15 cellular contexts compared by ENCODE assay signal in the genomic region with DNA sequence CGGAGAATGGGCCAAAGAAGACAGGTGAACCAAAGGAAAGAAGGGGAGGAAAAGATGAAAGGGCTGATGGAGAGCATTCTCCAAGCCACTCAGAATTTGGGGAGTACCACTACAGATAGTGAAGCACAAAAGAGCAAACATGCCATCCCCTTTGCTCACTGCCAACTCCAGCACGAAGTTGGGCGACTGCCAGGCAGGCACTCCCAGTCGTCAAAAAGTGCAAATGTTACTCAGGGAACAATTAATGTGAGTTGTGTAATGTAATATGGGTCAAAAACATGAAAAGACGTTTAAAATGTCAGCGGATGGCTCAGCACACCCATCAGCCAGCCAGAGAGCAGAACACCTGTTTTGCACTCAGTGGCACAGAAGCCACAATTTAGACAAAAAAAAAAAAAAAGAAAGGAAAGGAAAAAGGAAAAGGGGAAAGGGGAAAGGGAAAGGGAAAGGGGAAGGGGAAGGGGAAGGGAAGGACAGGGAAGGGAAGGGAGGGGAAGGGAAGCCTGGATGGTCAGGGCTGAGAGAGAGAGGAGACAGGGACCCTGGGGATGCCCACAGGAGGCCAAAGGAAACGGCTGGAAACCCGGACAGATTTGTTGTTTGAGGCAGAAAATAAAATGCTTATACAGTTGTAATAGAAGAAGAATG.
A peak's percentile ranks its signal among the peaks of the same experiment; 100 is the strongest.
DNase-seq lines count a peak whose midpoint lies in the region; TF ChIP-seq lines count a peak whose summit lies in the region.
"Had no signal": no experiment of that assay in that cellular context is flagged by ENCODE, and none has a peak within 500 bp of the region (broad histone marks: within the 10 kb centered on the region; RNA-seq: fewer than 3 reads in every experiment).

No MANE protein-coding gene starts in this region.

- H3K23ac ChIP-seq in trophoblast cell (ENCODE audit: low read length) = no peak overlapping the region

- H2BK5ac ChIP-seq in trophoblast cell (ENCODE audit: low read depth, low read length, poor library complexity) = no peak overlapping the region

- H3K27me3 ChIP-seq in mammary epithelial cell (ENCODE audit: insufficient read depth, low read length) (no peaks in the 10 kb centered on the region), trophoblast cell (ENCODE audit: insufficient read depth, low read length) (no peaks in the 10 kb centered on the region)

- peaks cover 4% of the 10 kb centered on the region for H3K4me1 ChIP-seq in mammary epithelial cell (ENCODE audit: insufficient read depth, low read length)
- H3K4me1 ChIP-seq in trophoblast cell (ENCODE audit: control insufficient read depth in 1 of 2, insufficient read depth in 2 of 2, low read length in 2 of 2) = no peaks in the 10 kb centered on the region

- H3K27me3 Mint-ChIP-seq in activated T-helper 1 cell treated with anti-CD3 and anti-CD28 coated beads, Interleukin-12 subunit alpha, Interleukin-12 subunit beta, Interleukin-2, Interleukin-4 antibody, amounts not matched to agents 30 ng/mL and 10 ng/mL and 1 ng/mL, durations not matched to agents 14 hours and 24 hours and 36 hours (ENCODE audit: insufficient read depth) = peaks cover 5% of the 10 kb centered on the region

- H3K36me3 Mint-ChIP-seq in activated T-helper 1 cell treated with anti-CD3 and anti-CD28 coated beads, Interleukin-12 subunit alpha, Interleukin-12 subunit beta, Interleukin-2, Interleukin-4 antibody, amounts not matched to agents 30 ng/mL and 10 ng/mL and 1 ng/mL, durations not matched to agents 14 hours and 24 hours and 36 hours (ENCODE audit: low read depth) = no peaks in the 10 kb centered on the region
- H3K36me3 Mint-ChIP-seq: CD4-positive, alpha-beta memory T cell had no signal

- no peaks in the 10 kb centered on the region for H3K79me1 ChIP-seq in trophoblast cell (ENCODE audit: low read length)

- H2AK5ac ChIP-seq in trophoblast cell (ENCODE audit: low read length) = no peak overlapping the region

- no peaks in the 10 kb centered on the region for H3K9me3 Mint-ChIP-seq in activated T-helper 1 cell treated with anti-CD3 and anti-CD28 coated beads, Interleukin-12 subunit alpha, Interleukin-12 subunit beta, Interleukin-2, Interleukin-4 antibody, amounts not matched to agents 30 ng/mL and 10 ng/mL and 1 ng/mL, durations not matched to agents 14 hours and 24 hours and 36 hours
- H3K9me3 Mint-ChIP-seq: effector memory CD8-positive, alpha-beta T cell had no signal

- no TSS peak for BruUV-seq in mammary epithelial cell (replicated peaks; lab: Mats Ljungman, UMichigan)

- H3K4me1 Mint-ChIP-seq in activated T-helper 1 cell treated with anti-CD3 and anti-CD28 coated beads, Interleukin-12 subunit alpha, Interleukin-12 subunit beta, Interleukin-2, Interleukin-4 antibody, amounts not matched to agents 30 ng/mL and 10 ng/mL and 1 ng/mL, durations not matched to agents 14 hours and 24 hours and 36 hours (ENCODE audit: low read depth) = no peaks in the 10 kb centered on the region
- H3K4me1 Mint-ChIP-seq: CD4-positive, alpha-beta memory T cell had no signal

- no peak overlapping the region for H3K18ac ChIP-seq in trophoblast cell (ENCODE audit: low read length)

- H3K27ac ChIP-seq in mammary epithelial cell (ENCODE audit: insufficient read depth, low read depth, low read length) (no peak overlapping the region), trophoblast cell (ENCODE audit: low read depth, low read length) (no peak overlapping the region)

- H2AFZ ChIP-seq in mammary epithelial cell (ENCODE audit: low read depth, low read length) = no peak overlapping the region
- H2AFZ ChIP-seq in trophoblast cell (ENCODE audit: insufficient read depth, low read length, poor library complexity) = no peak overlapping the region

- no peak overlapping the region for H2BK12ac ChIP-seq in trophoblast cell (ENCODE audit: low read length)

- H3K27ac Mint-ChIP-seq in activated T-helper 1 cell treated with anti-CD3 and anti-CD28 coated beads, Interleukin-12 subunit alpha, Interleukin-12 subunit beta, Interleukin-2, Interleukin-4 antibody, amounts not matched to agents 30 ng/mL and 10 ng/mL and 1 ng/mL, durations not matched to agents 14 hours and 24 hours and 36 hours = no peak overlapping the region
- H3K27ac Mint-ChIP-seq: CD4-positive, alpha-beta memory T cell; effector memory CD8-positive, alpha-beta T cell had no signal

- dilution Hi-C loops in mammary epithelial cell (cut with HindIII; ENCODE audit: low sequenced_read_pairs) = no loop called here

- WGBS in mammary epithelial cell (ENCODE audit: low coverage, missing lambda C conversion rate) = 29% methylated on average over 6 of the region's 8 CpGs
- no CpG with 5 or more reads among the region's 8 CpGs for WGBS in trophoblast cell (ENCODE audit: extremely low coverage, insufficient coverage, insufficient read length)

- intact Hi-C loops in mammary epithelial cell (cut with micrococcal nuclease) = no loop called here
- intact Hi-C loops in activated T-helper 1 cell treated with anti-CD3 and anti-CD28 coated beads, Interleukin-12 subunit alpha, Interleukin-12 subunit beta, Interleukin-2, Interleukin-4 antibody, amounts not matched to agents 30 ng/mL and 10 ng/mL and 1 ng/mL, durations not matched to agents 14 hours and 24 hours and 36 hours (cut with micrococcal nuclease) = no loop called here
- intact Hi-C loops in posterior cingulate gyrus (cut with DNase I) = no loop called here

- no peak overlapping the region for H3K4me3 Mint-ChIP-seq in activated T-helper 1 cell treated with anti-CD3 and anti-CD28 coated beads, Interleukin-12 subunit alpha, Interleukin-12 subunit beta, Interleukin-2, Interleukin-4 antibody, amounts not matched to agents 30 ng/mL and 10 ng/mL and 1 ng/mL, durations not matched to agents 14 hours and 24 hours and 36 hours
- H3K4me3 Mint-ChIP-seq: CD4-positive, alpha-beta memory T cell; effector memory CD8-positive, alpha-beta T cell had no signal

- no peak overlapping the region for H2BK120ac ChIP-seq in trophoblast cell (ENCODE audit: insufficient read depth, low read length, poor library complexity)

- H4K8ac ChIP-seq in trophoblast cell (ENCODE audit: low read depth, low read length) = no peak overlapping the region

- no peak overlapping the region for H4K12ac ChIP-seq in trophoblast cell (ENCODE audit: low read depth, low read length)

- in situ Hi-C loops in mammary epithelial cell (cut with MboI; ENCODE audit: low sequenced_read_pairs in 2 of 2) = no loop called here

- H3K36me3 ChIP-seq in mammary epithelial cell (ENCODE audit: insufficient read depth, low read length) (no peaks in the 10 kb centered on the region), trophoblast cell (ENCODE audit: control insufficient read depth in 1 of 2, insufficient read depth in 2 of 2, low read length in 2 of 2) (no peaks in the 10 kb centered on the region)

- H3K79me2 ChIP-seq in mammary epithelial cell (ENCODE audit: insufficient read depth, low read length) (no peaks in the 10 kb centered on the region), trophoblast cell (ENCODE audit: control insufficient read depth, insufficient read depth, low read length, poor library complexity) (no peaks in the 10 kb centered on the region)

- H3K4me3 ChIP-seq in mammary epithelial cell (replicated peaks in 1 of 3; ENCODE audit: insufficient read depth in 1 of 3, low read depth in 2 of 3, low read length in 3 of 3) = no peak overlapping the region
- no peak overlapping the region for H3K4me3 ChIP-seq in trophoblast cell (ENCODE audit: low read depth, low read length)
- H3K4me3 ChIP-seq: smooth muscle cell had no signal

- no peak overlapping the region for H3K4ac ChIP-seq in trophoblast cell (ENCODE audit: low read depth, low read length)

- no peak overlapping the region for H3K4me2 ChIP-seq in mammary epithelial cell (ENCODE audit: insufficient read depth, low read depth, low read length)
- H3K4me2 ChIP-seq in trophoblast cell (ENCODE audit: low read length) = no peak overlapping the region
- H3K4me2 ChIP-seq: smooth muscle cell had no signal

- CTCF ChIA-PET in mammary epithelial cell (lab: Charles Lee; ENCODE audit: low non-redundant PET) = no interaction called here

- no peaks in the 10 kb centered on the region for H4K20me1 ChIP-seq in mammary epithelial cell (ENCODE audit: insufficient read depth, low read length)

- H4K91ac ChIP-seq in trophoblast cell (ENCODE audit: low read depth, low read length) = no peak overlapping the region

- no peak overlapping the region for H3K14ac ChIP-seq in trophoblast cell (ENCODE audit: low read length)

- H3K9ac ChIP-seq in mammary epithelial cell (ENCODE audit: insufficient read depth, low read length) (no peak overlapping the region), trophoblast cell (ENCODE audit: low read length) (no peak overlapping the region)

- peak; percentile 32 for DNase-seq in DMS53 treated with DMSO at 0.1 percent for 48 hours (lab: John Stamatoyannopoulos, UW; ENCODE audit: unreplicated experiment)
- DNase-seq in LHCN-M2 (ENCODE audit: low read depth) = peak; percentile 84
- peak; percentile 47 for DNase-seq in mammary epithelial cell
- DNase-seq in myocyte (ENCODE audit: low read depth) = peak; percentile 59
- no peak for DNase-seq in activated T-helper 1 cell treated with anti-CD3 and anti-CD28 coated beads, Interleukin-12 subunit alpha, Interleukin-12 subunit beta, Interleukin-2, Interleukin-4 antibody, amounts not matched to agents 30 ng/mL and 10 ng/mL and 1 ng/mL, durations not matched to agents 14 hours and 24 hours and 36 hours (ENCODE audit: low spot score)
- no peak for DNase-seq in posterior cingulate gyrus
- DNase-seq in NCI-H2081 treated with DMSO at 0.1 percent for 48 hours (lab: John Stamatoyannopoulos, UW) = no peak
- DNase-seq in trophoblast cell = no peak
- DNase-seq: amniotic stem cell; CD4-positive, alpha-beta memory T cell; effector memory CD8-positive, alpha-beta T cell; hypothalamus; NCI-H1048; OCI-M1 had no signal

- H3K9me3 ChIP-seq in mammary epithelial cell (replicated peaks; ENCODE audit: insufficient read depth, low read length) (no peaks in the 10 kb centered on the region), trophoblast cell (ENCODE audit: insufficient read depth, low read depth, low read length) (no peaks in the 10 kb centered on the region)

- no peak for TF ChIP-seq CTCF in mammary epithelial cell (conservative IDR thresholded peaks at IDR 0.05 in 1 of 2, IDR thresholded peaks at IDR 0.05 in 1 of 2; ENCODE audit: extremely low read depth in 1 of 2, insufficient read depth in 1 of 2, low read depth in 1 of 2, low read length in 2 of 2)

Comparison
In these comparisons a context has a peak if more than half of its experiments do, and no peak if none do; other contexts are left out.
1. DNase-seq: peak in DMS53 treated with DMSO at 0.1 percent for 48 hours (single experiment), LHCN-M2 (single experiment), mammary epithelial cell (single experiment) and myocyte (single experiment); none in activated T-helper 1 cell treated with anti-CD3 and anti-CD28 coated beads, Interleukin-12 subunit alpha, Interleukin-12 subunit beta, Interleukin-2, Interleukin-4 antibody, amounts not matched to agents 30 ng/mL and 10 ng/mL and 1 ng/mL, durations not matched to agents 14 hours and 24 hours and 36 hours (single experiment), posterior cingulate gyrus (0 of 10), NCI-H2081 treated with DMSO at 0.1 percent for 48 hours (single experiment) and trophoblast cell (0 of 2).